Comparison of ENCODE assay signal across 25 cellular contexts in the genomic region with DNA sequence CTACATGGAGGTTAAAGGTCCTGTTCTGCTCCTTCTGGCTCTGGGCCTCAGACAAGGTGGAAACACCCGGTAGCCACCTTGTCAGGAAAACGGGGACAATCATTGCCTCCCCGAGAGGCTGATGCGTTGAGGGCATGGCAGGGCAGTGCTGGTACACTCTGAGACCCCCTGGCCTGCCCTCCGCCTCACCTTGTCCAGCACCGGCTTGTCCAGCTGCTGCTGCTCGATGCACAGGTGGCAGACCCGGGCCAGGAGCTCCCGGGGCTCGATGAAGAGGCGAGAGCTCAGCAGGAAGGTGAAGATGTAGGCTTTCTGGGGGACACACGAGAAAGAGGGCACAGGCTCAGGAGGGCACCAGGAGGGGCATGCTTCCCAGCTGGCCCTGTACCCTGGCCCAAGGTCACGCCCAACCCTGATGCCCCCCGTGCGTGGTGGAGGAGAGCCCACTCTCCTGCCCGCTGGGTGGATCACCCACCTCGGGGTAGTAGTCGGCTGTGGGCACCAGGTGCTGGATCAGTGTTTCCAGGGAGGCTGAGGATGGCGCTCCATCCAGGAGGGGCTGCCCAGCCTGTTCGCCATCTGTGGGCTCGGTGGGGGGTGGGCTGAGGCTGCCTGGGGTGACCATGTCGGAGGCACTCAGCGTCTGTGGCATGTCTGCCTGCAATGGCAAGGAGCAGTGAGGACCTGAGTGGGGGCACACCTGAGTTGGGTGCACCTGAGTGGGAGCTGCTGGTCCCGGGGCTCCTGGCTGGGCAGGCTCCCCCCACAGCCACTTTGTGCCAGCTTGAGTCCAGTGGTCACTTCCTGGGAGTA.
DNase-seq lines count a peak whose midpoint lies in the region; ATAC-seq, FAIRE-seq and TF ChIP-seq lines count a peak whose summit lies in the region.
"Had no signal": no experiment of that assay in that cellular context is flagged by ENCODE, and none has a peak within 500 bp of the region (broad histone marks: within the 10 kb centered on the region; RNA-seq: fewer than 3 reads in every experiment).

No MANE protein-coding gene starts in this region.

- H3K4me3 Mint-ChIP-seq in activated CD8-positive, alpha-beta memory T cell treated with anti-CD3 and anti-CD28 coated beads, Interleukin-2, amount 10 ng/mL, durations not matched to agents 7 days and 5 days, result no peak overlapping the region
- H3K4me3 Mint-ChIP-seq: activated CD4-positive, alpha-beta T cell treated with anti-CD3 and anti-CD28 coated beads, Interleukin-2, amount 10 ng/mL, durations not matched to agents 7 days and 5 days; CD4-positive, alpha-beta memory T cell; naive thymus-derived CD8-positive, alpha-beta T cell had no signal

- ATAC-seq in activated CD8-positive, alpha-beta memory T cell treated with anti-CD3 and anti-CD28 coated beads, Interleukin-2, amount 10 ng/mL, durations not matched to agents 7 days and 5 days, result no peak
- ATAC-seq: body of pancreas; esophagus mucosa; gastrocnemius medialis; naive thymus-derived CD8-positive, alpha-beta T cell had no signal

- no peaks in the 10 kb centered on the region for H3K36me3 Mint-ChIP-seq in activated CD8-positive, alpha-beta memory T cell treated with anti-CD3 and anti-CD28 coated beads, Interleukin-2, amount 10 ng/mL, durations not matched to agents 7 days and 5 days
- H3K36me3 Mint-ChIP-seq: CD4-positive, alpha-beta memory T cell; naive thymus-derived CD8-positive, alpha-beta T cell had no signal

- H3K4me1 ChIP-seq in spleen, result no peaks in the 10 kb centered on the region
- H3K4me1 ChIP-seq: body of pancreas, gastrocnemius medialis had no signal

- H3K36me3 ChIP-seq in spleen, result no peaks in the 10 kb centered on the region
- H3K36me3 ChIP-seq: gastrocnemius medialis had no signal

- TF ChIP-seq POLR2A in spleen (IDR thresholded peaks at IDR 0.05), result no peak
- no peak for TF ChIP-seq POLR2A in GM12892 (IDR thresholded peaks at IDR 0.05; ENCODE audit: low read depth, low read length)

- peak; percentile 46 for DNase-seq in activated CD8-positive, alpha-beta memory T cell treated with anti-CD3 and anti-CD28 coated beads for 24 hours
- no peak for DNase-seq in activated CD8-positive, alpha-beta memory T cell treated with anti-CD3 and anti-CD28 coated beads, Interleukin-2, amount 50 U/mL, for 4 hours
- peak; percentile 23 for DNase-seq in activated CD8-positive, alpha-beta memory T cell treated with anti-CD3 and anti-CD28 coated beads, Interleukin-2, amount 10 ng/mL, durations not matched to agents 7 days and 5 days
- DNase-seq in mesenteric fat pad (ENCODE audit: low spot score), result peak; percentile 88
- DNase-seq in spleen, result peak; percentile 58
- no peak for DNase-seq in GF-D8 (lab: John Stamatoyannopoulos, UW)
- no peak for DNase-seq in globus pallidus (ENCODE audit: low spot score)
- no peak for DNase-seq in GM12892 (ENCODE audit: insufficient read length)
- DNase-seq: activated CD4-positive, alpha-beta T cell treated with anti-CD3 and anti-CD28 coated beads, Interleukin-2, amount 10 ng/mL, durations not matched to agents 7 days and 5 days; AML-193; body of pancreas; CD4-positive, alpha-beta memory T cell; DMS53; gastrocnemius medialis; GDM1; kidney glomerular epithelial cell; MM.1S; NCI-H1417; NCI-H2081; NCI-H345 had no signal

- H3K9me3 ChIP-seq in spleen, result no peaks in the 10 kb centered on the region
- H3K9me3 ChIP-seq: body of pancreas, gastrocnemius medialis had no signal

- 88 to 94% (median 90%) methylated on average over 20 to 24 of the region's 24 CpGs for WGBS in spleen, 5 donors

- no peak overlapping the region for H3K4me3 ChIP-seq in spleen
- H3K4me3 ChIP-seq: body of pancreas, gastrocnemius medialis had no signal

- no peak for TF ChIP-seq CTCF in spleen (IDR thresholded peaks at IDR 0.05 in 8 of 11, conservative IDR thresholded peaks at IDR 0.05 in 3 of 11)

- H3K4me1 Mint-ChIP-seq in activated CD8-positive, alpha-beta memory T cell treated with anti-CD3 and anti-CD28 coated beads, Interleukin-2, amount 10 ng/mL, durations not matched to agents 7 days and 5 days, result peaks cover 9% of the 10 kb centered on the region
- H3K4me1 Mint-ChIP-seq: CD4-positive, alpha-beta memory T cell had no signal

- peaks cover 0 to 72% (median 3%) of the 10 kb centered on the region in 7 donors for H3K27me3 ChIP-seq in spleen (replicated peaks in 1 of 7)
- H3K27me3 ChIP-seq: body of pancreas had no signal

- no peak for FAIRE-seq in GM12892 (lab: Jason Lieb, UNC)
- FAIRE-seq: A204.1, H1 had no signal

- no peak overlapping the region for H3K27ac ChIP-seq in spleen
- H3K27ac ChIP-seq: body of pancreas, gastrocnemius medialis, VCaP had no signal

- no peak overlapping the region for H3K27ac Mint-ChIP-seq in activated CD8-positive, alpha-beta memory T cell treated with anti-CD3 and anti-CD28 coated beads, Interleukin-2, amount 10 ng/mL, durations not matched to agents 7 days and 5 days
- H3K27ac Mint-ChIP-seq: activated CD4-positive, alpha-beta T cell treated with anti-CD3 and anti-CD28 coated beads, Interleukin-2, amount 10 ng/mL, durations not matched to agents 7 days and 5 days had no signal

- CTCF ChIA-PET in activated CD8-positive, alpha-beta memory T cell treated with anti-CD3 and anti-CD28 coated beads, Interleukin-2, amount 10 ng/mL, durations not matched to agents 7 days and 5 days (lab: Charles Lee), result no interaction called here

- intact Hi-C loops in spleen (cut with DNase I; ENCODE audit: low total_unique reads), result no loop called here

- no peaks in the 10 kb centered on the region for H3K9me3 Mint-ChIP-seq in activated CD8-positive, alpha-beta memory T cell treated with anti-CD3 and anti-CD28 coated beads, Interleukin-2, amount 10 ng/mL, durations not matched to agents 7 days and 5 days (ENCODE audit: low read depth)
- H3K9me3 Mint-ChIP-seq: activated CD4-positive, alpha-beta T cell treated with anti-CD3 and anti-CD28 coated beads, Interleukin-2, amount 10 ng/mL, durations not matched to agents 7 days and 5 days; naive thymus-derived CD8-positive, alpha-beta T cell had no signal

- H3K27me3 Mint-ChIP-seq in activated CD8-positive, alpha-beta memory T cell treated with anti-CD3 and anti-CD28 coated beads, Interleukin-2, amount 10 ng/mL, durations not matched to agents 7 days and 5 days, result no peaks in the 10 kb centered on the region
- H3K27me3 Mint-ChIP-seq: activated CD4-positive, alpha-beta T cell treated with anti-CD3 and anti-CD28 coated beads, Interleukin-2, amount 10 ng/mL, durations not matched to agents 7 days and 5 days had no signal

Comparison
In these comparisons a context has a peak if more than half of its experiments do, and no peak if none do; other contexts are left out.
1. DNase-seq: peak in activated CD8-positive, alpha-beta memory T cell treated with anti-CD3 and anti-CD28 coated beads for 24 hours (single experiment), activated CD8-positive, alpha-beta memory T cell treated with anti-CD3 and anti-CD28 coated beads, Interleukin-2, amount 10 ng/mL, durations not matched to agents 7 days and 5 days (single experiment), mesenteric fat pad (single experiment) and spleen (single experiment); none in activated CD8-positive, alpha-beta memory T cell treated with anti-CD3 and anti-CD28 coated beads, Interleukin-2, amount 50 U/mL, for 4 hours (single experiment), GF-D8 (single experiment), globus pallidus (single experiment) and GM12892 (single experiment).